ENCODE assay signal across 7 cellular contexts in the genomic region with DNA sequence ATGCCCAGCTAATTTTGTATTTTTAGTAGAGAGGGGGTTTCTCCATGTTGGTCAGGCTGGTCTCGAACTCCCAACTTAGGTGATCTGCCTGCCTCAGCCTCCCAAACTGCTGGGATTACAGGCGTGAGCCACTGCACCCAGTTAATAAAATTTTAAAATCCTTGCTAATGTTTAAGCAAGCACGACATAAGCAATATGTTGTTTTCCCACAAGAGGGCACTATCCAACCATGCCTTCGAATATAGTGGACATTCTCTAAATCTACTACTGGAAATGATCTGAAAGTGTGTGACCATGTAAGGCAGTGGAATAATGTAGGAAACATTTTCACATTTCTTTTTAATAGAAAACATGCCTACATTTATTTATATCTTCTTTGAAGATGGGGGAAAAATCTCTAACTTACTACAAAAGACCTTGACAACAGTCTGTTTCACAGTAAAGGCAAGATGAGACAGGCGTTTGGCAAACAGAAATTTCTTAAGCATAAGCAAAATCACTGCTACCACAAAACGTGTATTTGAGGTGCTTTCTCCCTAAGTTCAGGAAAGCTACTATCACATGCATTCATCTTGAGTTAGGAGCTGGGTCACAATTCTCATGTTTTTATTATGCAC. TPM values are rescaled to one million over a fixed set of nuclear protein-coding genes. Genes with fewer than 3 reads are reported as not detected.
DNase-seq lines count a peak whose midpoint lies in the region; ATAC-seq and TF ChIP-seq lines count a peak whose summit lies in the region.

No MANE protein-coding gene starts in this region.

- H3K9me3 Mint-ChIP-seq in nephron: no peaks in the 10 kb centered on the region

- H3K4me3 ChIP-seq in fibroblast of pulmonary artery (replicated peaks; ENCODE audit: low read depth, low read length): no peak overlapping the region

- DNase-seq in GF-D8 (lab: John Stamatoyannopoulos, UW): peak; percentile 6
- peak; percentile 61 for DNase-seq in M059J (ENCODE audit: low read depth)
- DNase-seq in T-helper 17 cell: no peak
- peak; percentile 89 for DNase-seq in fibroblast of pulmonary artery (ENCODE audit: low read depth)
- no peak for DNase-seq in NCI-H1048 (lab: John Stamatoyannopoulos, UW)

- H3K4me1 Mint-ChIP-seq in T-helper 17 cell: peaks cover 14% of the 10 kb centered on the region
- H3K4me1 Mint-ChIP-seq in nephron: peaks cover 70% of the 10 kb centered on the region

- H3K4me3 Mint-ChIP-seq in T-helper 17 cell (no peak overlapping the region), nephron (no peak overlapping the region)

- H3K27ac Mint-ChIP-seq in T-helper 17 cell: peak overlapping the region; percentile 59
- H3K27ac Mint-ChIP-seq in nephron: peak overlapping the region; percentile 37 to 73 (median 72)

- peak; percentile 75 for TF ChIP-seq CTCF in fibroblast of pulmonary artery (IDR thresholded peaks at IDR 0.05; ENCODE audit: low read length, missing control alignments)
- peak; percentile 71 to 84 (median 74) for TF ChIP-seq CTCF in nephron (IDR thresholded peaks at IDR 0.05; ENCODE audit: unreplicated experiment in 3 of 3)

- H3K36me3 Mint-ChIP-seq in T-helper 17 cell (ENCODE audit: low read depth): peaks cover 7% of the 10 kb centered on the region
- H3K36me3 Mint-ChIP-seq in nephron (ENCODE audit: low read depth): peaks cover 13% of the 10 kb centered on the region

- H3K27me3 Mint-ChIP-seq in T-helper 17 cell (no peaks in the 10 kb centered on the region), nephron (ENCODE audit: low read depth) (no peaks in the 10 kb centered on the region)

- peak; percentile 62 for ATAC-seq in T-helper 17 cell
- no peak for ATAC-seq in GM21529 (IDR thresholded peaks at IDR 0.05; ENCODE audit: unreplicated experiment)

- H3K9me3 ChIP-seq in T-helper 17 cell (ENCODE audit: control insufficient read depth, low read length, poor library complexity, severe bottlenecking): no peaks in the 10 kb centered on the region

RNA-seq across cellular contexts. Expression of a gene that starts 38.2 kb away (rescaled TPM):
- total RNA-seq in M059J (2014; rRNA removed; shearing (Covaris generic)): 11.8 and 18.9 TPM in 2 replicates
- 10 to 100 TPM; 54.5 to 72.2 TPM for total RNA-seq in T-helper 17 cell

Comparison
In these comparisons a context has a peak if more than half of its experiments do, and no peak if none do; other contexts are left out.
1. DNase-seq: peak in GF-D8 (single experiment), M059J (single experiment) and fibroblast of pulmonary artery (single experiment); none in T-helper 17 cell (0 of 3) and NCI-H1048 (single experiment).